In genomic region chr9:21692390-21692789, GRCh38 we compare ENCODE assay signal across 28 cellular contexts.
DNase-seq lines count a peak whose midpoint lies in the region; ATAC-seq, FAIRE-seq and TF ChIP-seq lines count a peak whose summit lies in the region.
"Had no signal": no experiment of that assay in that cellular context is flagged by ENCODE, and none has a peak within 500 bp of the region (broad histone marks: within the 10 kb centered on the region; RNA-seq: fewer than 3 reads in every experiment).

No MANE protein-coding gene starts in this region.

- H3K4me1 ChIP-seq in A549 (peaks cover 31% of the 10 kb centered on the region), HCT116 (ENCODE audit: control insufficient read depth in 1 of 2, insufficient read depth in 2 of 2, low read length in 2 of 2) (peaks cover 65 to 66% of the 10 kb centered on the region in 2 experiments), Panc1 (ENCODE audit: control insufficient read depth, insufficient read depth, low read length) (peaks cover 36% of the 10 kb centered on the region), transverse colon (no peaks in the 10 kb centered on the region)
- H3K4me1 ChIP-seq: BE2C, BLaER1, Caco-2 had no signal

- no peak overlapping the region for H2AFZ ChIP-seq in HCT116 (ENCODE audit: low read depth, low read length, poor library complexity, severe bottlenecking)

- peak overlapping the region; percentile 50 for H3K4me3 Mint-ChIP-seq in Calu3 (ENCODE audit: low read depth, unreplicated experiment)
- H3K4me3 Mint-ChIP-seq: CD14-positive monocyte; CD4-positive, alpha-beta memory T cell; CD4-positive, CD25-positive, alpha-beta regulatory T cell had no signal

- TF ChIP-seq CTCF in A549 (IDR thresholded peaks at IDR 0.05) (no peak), Calu3 (IDR thresholded peaks at IDR 0.05; ENCODE audit: unreplicated experiment) (no peak), HCT116 (IDR thresholded peaks at IDR 0.05 in 2 of 3, conservative IDR thresholded peaks at IDR 0.05 in 1 of 3; ENCODE audit: borderline replicate concordance in 1 of 3, insufficient read depth in 1 of 3, low read depth in 2 of 3, low read length in 2 of 3) (no peak), Panc1 (IDR thresholded peaks at IDR 0.05) (no peak), transverse colon (IDR thresholded peaks at IDR 0.05) (no peak)

- RAD21 ChIA-PET in HCT116 (lab: Charles Lee; ENCODE audit: low non-redundant PET in 1 of 2, low total read pairs in 2 of 2, uncharacterized antibody in 2 of 2, unreplicated experiment in 2 of 2) = no interaction called here

- no peaks in the 10 kb centered on the region; a peak in 1 of 4 replicates for H3K36me3 ChIP-seq in HCT116 (ENCODE audit: control insufficient read depth in 1 of 2, insufficient read depth in 2 of 2, low read length in 2 of 2)
- H3K36me3 ChIP-seq in Panc1 (ENCODE audit: control insufficient read depth, insufficient read depth, low read length) = no peaks in the 10 kb centered on the region
- no peaks in the 10 kb centered on the region for H3K36me3 ChIP-seq in transverse colon
- H3K36me3 ChIP-seq: BE2C, BLaER1 had no signal

- TF ChIP-seq EP300 in A549 (IDR thresholded peaks at IDR 0.05) (no peak), transverse colon (IDR thresholded peaks at IDR 0.05; ENCODE audit: low read depth) (no peak)

- TF ChIP-seq RAD21 in A549 (conservative IDR thresholded peaks at IDR 0.05 in 1 of 2, IDR thresholded peaks at IDR 0.05 in 1 of 2) (no peak), HCT116 (IDR thresholded peaks at IDR 0.05; ENCODE audit: low read depth) (no peak)

- no peaks in the 10 kb centered on the region for H3K9me2 ChIP-seq in HCT116 (ENCODE audit: insufficient read depth)

- no peaks in the 10 kb centered on the region for H3K27me3 Mint-ChIP-seq in Calu3 (ENCODE audit: unreplicated experiment)

- no peak for ATAC-seq in A549
- ATAC-seq in HCT116 = peak; percentile 68
- ATAC-seq in Panc1 = no peak
- ATAC-seq: GM12878 had no signal

- no peaks in the 10 kb centered on the region for H4K20me1 ChIP-seq in HCT116 (ENCODE audit: insufficient read depth)
- H4K20me1 ChIP-seq: BLaER1 had no signal

- WGBS in A549 (ENCODE audit: missing lambda C conversion rate) = 88% methylated on average over 6 of the region's 6 CpGs
- WGBS in transverse colon (ENCODE audit: low coverage in 1 of 2), 2 donors = 47 to 68% methylated on average over 5 to 6 of the region's 6 CpGs

- H3K4me3 ChIP-seq in A549 (no peak overlapping the region), HCT116 (replicated peaks in 1 of 2; ENCODE audit: low read depth in 1 of 2, low read length in 2 of 2) (peak overlapping the region in 1 of 2 experiments; percentile 12; a peak in 2 of 4 replicates), Panc1 (ENCODE audit: low read depth in 2 of 2, low read length in 2 of 2) (no peak overlapping the region), transverse colon (no peak overlapping the region)
- H3K4me3 ChIP-seq: BLaER1, GM12878 had no signal

- peak overlapping the region; percentile 49 for H3K27ac Mint-ChIP-seq in Calu3 (ENCODE audit: unreplicated experiment)
- H3K27ac Mint-ChIP-seq: CD14-positive monocyte; CD4-positive, alpha-beta memory T cell; CD4-positive, CD25-positive, alpha-beta regulatory T cell had no signal

- peaks cover 52% of the 10 kb centered on the region for H3K4me1 Mint-ChIP-seq in Calu3 (ENCODE audit: low read depth, unreplicated experiment)
- H3K4me1 Mint-ChIP-seq: CD14-positive monocyte; CD4-positive, CD25-positive, alpha-beta regulatory T cell had no signal

- no TSS peak for BruUV-seq in Calu3 (replicated peaks; lab: Mats Ljungman, UMichigan)
- no TSS peak for BruUV-seq in HCT116 (replicated peaks; lab: Mats Ljungman, UMichigan)
- BruUV-seq in Panc1 (replicated peaks; lab: Mats Ljungman, UMichigan) = no TSS peak

- 0 out of 3 replicates have a peak, but pooled peaks cover 7% of the 10 kb centered on the region for H3K9me3 ChIP-seq in A549
- peaks cover 5 to 17% of the 10 kb centered on the region in 2 experiments; a peak in 1 of 4 replicates for H3K9me3 ChIP-seq in HCT116 (ENCODE audit: control insufficient read depth in 1 of 2, insufficient read depth in 1 of 2, low read depth in 1 of 2, low read length in 2 of 2)
- H3K9me3 ChIP-seq in Panc1 (ENCODE audit: control insufficient read depth, insufficient read depth, low read depth, low read length) = no peaks in the 10 kb centered on the region; the same call in 1 of the 2 replicates
- H3K9me3 ChIP-seq in transverse colon = no peaks in the 10 kb centered on the region
- H3K9me3 ChIP-seq: BE2C, Caco-2 had no signal

- no peaks in the 10 kb centered on the region for H3K9me3 Mint-ChIP-seq in Calu3 (ENCODE audit: low read depth, unreplicated experiment)

- in situ Hi-C loops in Panc1 (cut with HindIII; ENCODE audit: low pct_unique_long_range_greater_than_20kb, low sequenced_read_pairs) (no loop called here), transverse colon (cut with MboI; ENCODE audit: low pct_ligation_motif_present in 1 of 4, low pct_unique_long_range_greater_than_20kb in 1 of 4, low sequenced_read_pairs in 3 of 4) (no loop called here)

- CTCF ChIA-PET in A549 (lab: Yijun Ruan, JAX) = interaction anchor here (0.9 kb wide), 1 partner anchor 11 kb away, joined by 3 read pairs; no protein-coding TSS in a partner anchor
- CTCF ChIA-PET in Calu3 (lab: Charles Lee) = no interaction called here
- CTCF ChIA-PET in HCT116 (lab: Charles Lee) = no interaction called here
- CTCF ChIA-PET in Panc1 (lab: Charles Lee) = no interaction called here

- DNase-seq in A549 (ENCODE audit: low read depth in 1 of 2, low spot score in 1 of 2) (no peak), Calu3 (no peak), HCT116 (ENCODE audit: low read depth, low spot score) (no peak), Panc1 (ENCODE audit: low read depth, low spot score) (no peak), transverse colon (no peak), OCI-M2 (lab: John Stamatoyannopoulos, UW; ENCODE audit: unreplicated experiment) (no peak), SKM-1 treated with dmso at 0.1 percent for 144 hours (lab: John Stamatoyannopoulos, UW; ENCODE audit: unreplicated experiment) (no peak), cardiac septum (ENCODE audit: low spot score) (no peak)
- DNase-seq: 8988T; AML-193; BE2C; C1 segment of cervical spinal cord; Caco-2; CD4-positive, alpha-beta memory T cell; CD4-positive, CD25-positive, alpha-beta regulatory T cell; DMS 273 treated with DMSO at 0.1 percent for 48 hours; DMS153; DMS53; DMS79; DND-41; EL; GDM1 had no signal

- peak overlapping the region; percentile 33 for H3K9ac ChIP-seq in HCT116 (ENCODE audit: low read length)
- H3K9ac ChIP-seq: BLaER1 had no signal

- peak; percentile 73 for FAIRE-seq in A549 (lab: Jason Lieb, UNC)
- FAIRE-seq: A204.1, GM12878, GM12892, GM18507 had no signal

- no peak for TF ChIP-seq POLR2A in A549 (IDR thresholded peaks at IDR 0.05; ENCODE audit: low read length)
- no peak for TF ChIP-seq POLR2A in HCT116 (IDR thresholded peaks at IDR 0.05; ENCODE audit: borderline replicate concordance, extremely low read depth, insufficient read depth, insufficient read length)
- TF ChIP-seq POLR2A in transverse colon (IDR thresholded peaks at IDR 0.05) = no peak

- H3K79me2 ChIP-seq in HCT116 (ENCODE audit: insufficient read depth, low read length) = peaks cover 47% of the 10 kb centered on the region

- POLR2A ChIA-PET in A549 (lab: Yijun Ruan, JAX) = interaction anchor here (0.6 kb wide), 1 partner anchor 501 kb away, joined by 3 read pairs; no protein-coding TSS in a partner anchor
- POLR2A ChIA-PET in HCT116 (lab: Charles Lee) = interaction anchor here (1.0 to 1.4 kb wide), 2 partner anchors 15 to 110 kb away, joined by 3 to 5 read pairs; no protein-coding TSS in a partner anchor
- POLR2A ChIA-PET in Panc1 (lab: Charles Lee) = no interaction called here

- H3K27me3 ChIP-seq in HCT116 (ENCODE audit: insufficient read depth, low read length) (no peaks in the 10 kb centered on the region), Panc1 (ENCODE audit: control insufficient read depth, insufficient read depth, low read length) (no peaks in the 10 kb centered on the region), transverse colon (no peaks in the 10 kb centered on the region)
- H3K27me3 ChIP-seq: BE2C, BLaER1 had no signal

- H3K4me2 ChIP-seq in A549 (no peak overlapping the region), HCT116 (ENCODE audit: low read length) (peak overlapping the region; percentile 58)
- H3K4me2 ChIP-seq: BLaER1 had no signal

- intact Hi-C loops in Calu3 (cut with micrococcal nuclease; ENCODE audit: unreplicated experiment) = no loop called here
- intact Hi-C loops in HCT116 (cut with micrococcal nuclease) = no loop called here
- intact Hi-C loops in Panc1 (cut with micrococcal nuclease; ENCODE audit: unreplicated experiment) = no loop called here
- intact Hi-C loops in transverse colon (cut with DNase I; ENCODE audit: low total_unique reads) = no loop called here
- intact Hi-C loops in cardiac septum (cut with DNase I) = no loop called here

- H3K36me3 Mint-ChIP-seq in Calu3 (ENCODE audit: insufficient read depth, unreplicated experiment) = peaks cover 12% of the 10 kb centered on the region
- H3K36me3 Mint-ChIP-seq: CD14-positive monocyte; CD4-positive, alpha-beta memory T cell; CD4-positive, CD25-positive, alpha-beta regulatory T cell had no signal

- H3K27ac ChIP-seq in A549 (peak overlapping the region in 1 of 2 experiments; percentile 40; a peak in 1 of 6 replicates), HCT116 (ENCODE audit: low read depth, low read length) (peak overlapping the region; percentile 99), Panc1 (ENCODE audit: low read length) (peak overlapping the region; percentile 49), transverse colon (no peak overlapping the region)
- H3K27ac ChIP-seq: BLaER1 had no signal

TF ChIP-seq in A549, 52 proteins besides CTCF, POLR2A, EP300 and RAD21:
- TF ChIP-seq NFE2L2 (conservative IDR thresholded peaks at IDR 0.05; ENCODE audit: low read length) = no peak
TF ChIP-seq in A549: peak in this region for 0.

TF ChIP-seq in HCT116, 20 proteins besides CTCF, POLR2A, EP300 and RAD21:
- TF ChIP-seq ZNF274 (IDR thresholded peaks at IDR 0.05; ENCODE audit: low read depth, low read length) (no peak), MAX (IDR thresholded peaks at IDR 0.05) (no peak), POLR2AphosphoS5 (IDR thresholded peaks at IDR 0.05; ENCODE audit: low read depth, low read length) (peak; percentile 30; the same call in 1 of the 2 replicates)

Comparison
In these comparisons a context has a peak if more than half of its experiments do, and no peak if none do; other contexts are left out.
1. H3K27ac ChIP-seq: peak in HCT116 (single experiment) and Panc1 (single experiment); none in transverse colon (0 of 4).